ENCODE assay signal across 8 cellular contexts in the genomic region with DNA sequence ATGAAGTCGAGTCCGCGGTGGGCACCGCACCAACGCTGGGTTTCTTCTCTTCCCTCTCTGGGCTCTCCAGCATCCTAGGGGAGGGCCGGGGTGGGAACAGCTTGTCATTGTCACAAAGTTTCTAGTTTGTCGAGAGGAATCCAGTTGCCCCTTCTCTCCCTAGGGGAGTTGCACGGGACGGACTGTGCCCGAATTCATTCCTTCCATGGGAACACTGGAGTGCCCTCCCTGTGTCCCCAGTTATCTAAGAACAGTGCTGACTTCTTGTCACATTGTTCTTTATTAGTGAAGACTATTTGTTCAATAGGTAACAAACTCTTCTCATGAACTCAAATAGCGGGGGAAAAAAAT. TPM values are rescaled to one million over a fixed set of nuclear protein-coding genes. Genes with fewer than 3 reads are reported as not detected.
DNase-seq lines count a peak whose midpoint lies in the region; ATAC-seq and TF ChIP-seq lines count a peak whose summit lies in the region.

No MANE protein-coding gene starts in this region.

- H3K4me3 ChIP-seq in GM12865 (ENCODE audit: low read depth, low read length) (peak overlapping the region; percentile 84), gastrocnemius medialis (peak overlapping the region; percentile 62 to 93 (median 74))

- peaks cover 12 to 15% of the 10 kb centered on the region in 2 donors for H3K4me1 ChIP-seq in gastrocnemius medialis

- no peak for DNase-seq in GM12865 (ENCODE audit: low read depth)
- DNase-seq in activated CD8-positive, alpha-beta T cell treated with anti-CD3 and anti-CD28 coated beads for 36 hours: no peak
- no peak for DNase-seq in left ventricle myocardium superior
- no peak for DNase-seq in gastrocnemius medialis
- no peak for DNase-seq in AML-193 (lab: John Stamatoyannopoulos, UW)
- no peak for DNase-seq in inferior parietal cortex (ENCODE audit: extremely low spot score)
- no peak for DNase-seq in head of caudate nucleus
- no peak for DNase-seq in RPMI8226

- peaks cover 2% of the 10 kb centered on the region for H3K27me3 Mint-ChIP-seq in activated CD8-positive, alpha-beta T cell treated with anti-CD3 and anti-CD28 coated beads for 36 hours

- no peaks in the 10 kb centered on the region for H3K9me3 Mint-ChIP-seq in activated CD8-positive, alpha-beta T cell treated with anti-CD3 and anti-CD28 coated beads for 36 hours

- TF ChIP-seq POLR2A in gastrocnemius medialis (IDR thresholded peaks at IDR 0.05): no peak

- peaks cover 0 to 8% of the 10 kb centered on the region in 2 donors for H3K36me3 ChIP-seq in gastrocnemius medialis

- intact Hi-C loops in activated CD8-positive, alpha-beta T cell treated with anti-CD3 and anti-CD28 coated beads for 36 hours (cut with micrococcal nuclease): loop anchor here (10.0 kb wide), 1 partner anchor 305 kb away; no protein-coding TSS in a partner anchor
- intact Hi-C loops in left ventricle myocardium superior (cut with micrococcal nuclease): no loop called here
- intact Hi-C loops in gastrocnemius medialis (cut with DNase I; ENCODE audit: low total_unique reads): no loop called here
- intact Hi-C loops in head of caudate nucleus (cut with DNase I): no loop called here

- ATAC-seq in activated CD8-positive, alpha-beta T cell treated with anti-CD3 and anti-CD28 coated beads for 36 hours: no peak
- peak; percentile 60 for ATAC-seq in left ventricle myocardium superior
- ATAC-seq in gastrocnemius medialis: no peak

- POLR2A ChIA-PET in activated CD8-positive, alpha-beta T cell treated with anti-CD3 and anti-CD28 coated beads for 36 hours (lab: Charles Lee): interaction anchor here (1.1 kb wide), 1 partner anchor 49 kb away, joined by 4 read pairs; no protein-coding TSS in a partner anchor

- H3K27ac ChIP-seq in gastrocnemius medialis: peak overlapping the region; percentile 66 to 81 (median 76)

- peak overlapping the region; percentile 68 for H3K27ac Mint-ChIP-seq in activated CD8-positive, alpha-beta T cell treated with anti-CD3 and anti-CD28 coated beads for 36 hours

- in situ Hi-C loops in gastrocnemius medialis (cut with MboI; ENCODE audit: low sequenced_read_pairs in 4 of 4): loop anchor here in 1 of 4 donors (25.0 kb wide), 1 partner anchor 313 kb away; no protein-coding TSS in a partner anchor

- H3K36me3 Mint-ChIP-seq in activated CD8-positive, alpha-beta T cell treated with anti-CD3 and anti-CD28 coated beads for 36 hours (ENCODE audit: low read depth): peaks cover 25% of the 10 kb centered on the region

- TF ChIP-seq CTCF in GM12865 (IDR thresholded peaks at IDR 0.05; ENCODE audit: insufficient read depth, low read depth, low read length, missing control alignments): no peak
- TF ChIP-seq CTCF in activated CD8-positive, alpha-beta T cell treated with anti-CD3 and anti-CD28 coated beads for 36 hours (IDR thresholded peaks at IDR 0.05): no peak
- TF ChIP-seq CTCF in gastrocnemius medialis (IDR thresholded peaks at IDR 0.05 in 4 of 5, conservative IDR thresholded peaks at IDR 0.05 in 1 of 5): no peak

- peaks cover 41% of the 10 kb centered on the region for H3K4me1 Mint-ChIP-seq in activated CD8-positive, alpha-beta T cell treated with anti-CD3 and anti-CD28 coated beads for 36 hours (ENCODE audit: low read depth)

- H3K9me3 ChIP-seq in gastrocnemius medialis: no peaks in the 10 kb centered on the region

- CTCF ChIA-PET in activated CD8-positive, alpha-beta T cell treated with anti-CD3 and anti-CD28 coated beads for 36 hours (lab: Charles Lee): interaction anchor here (1.1 to 7.2 kb wide), 6 partner anchors 20 to 139 kb away, joined by 3 to 47 read pairs (median 14); no protein-coding TSS in a partner anchor

- H3K27me3 ChIP-seq in gastrocnemius medialis: no peaks in the 10 kb centered on the region

- H3K4me3 Mint-ChIP-seq in activated CD8-positive, alpha-beta T cell treated with anti-CD3 and anti-CD28 coated beads for 36 hours: peak overlapping the region; percentile 76

RNA-seq across cellular contexts. Expression of a gene that starts 1.2 kb away (rescaled TPM):
- 10 to 100 TPM; 41.0 to 44.0 TPM for total RNA-seq in activated CD8-positive, alpha-beta T cell treated with anti-CD3 and anti-CD28 coated beads for 36 hours
- total RNA-seq in left ventricle myocardium superior (62.5 TPM), gastrocnemius medialis (10 to 100 TPM; 15.6 to 33.9 (median 18.2) TPM)

RNA-seq across cellular contexts. Expression of a gene that starts 31.6 kb away (rescaled TPM):
- total RNA-seq in activated CD8-positive, alpha-beta T cell treated with anti-CD3 and anti-CD28 coated beads for 36 hours: 100 to 1,000 TPM; 664 to 677 TPM
- total RNA-seq in left ventricle myocardium superior: 11.8 TPM
- total RNA-seq in gastrocnemius medialis: 1 to 10 TPM; 2.8 to 8.7 (median 6.2) TPM

RNA-seq across cellular contexts. Expression of a gene that starts 50.3 kb away (rescaled TPM):
- total RNA-seq in activated CD8-positive, alpha-beta T cell treated with anti-CD3 and anti-CD28 coated beads for 36 hours: 100 to 1,000 TPM; 116 TPM
- total RNA-seq in left ventricle myocardium superior (74.5 TPM), gastrocnemius medialis (100 to 1,000 TPM in 1 of 4 donors, 10 to 100 TPM in 3; 61.1 to 103 (median 74.4) TPM)

Comparison
In these comparisons a context has a peak if more than half of its experiments do, and no peak if none do; other contexts are left out.
1. RNA of a gene that starts 31.6 kb away (total RNA-seq): 664 to 677 TPM in activated CD8-positive, alpha-beta T cell treated with anti-CD3 and anti-CD28 coated beads for 36 hours; 11.8 TPM in left ventricle myocardium superior (single experiment) and 2.8 to 8.7 TPM in gastrocnemius medialis; every median in the first group is over 10 times any median in the second.